In the genomic region with DNA sequence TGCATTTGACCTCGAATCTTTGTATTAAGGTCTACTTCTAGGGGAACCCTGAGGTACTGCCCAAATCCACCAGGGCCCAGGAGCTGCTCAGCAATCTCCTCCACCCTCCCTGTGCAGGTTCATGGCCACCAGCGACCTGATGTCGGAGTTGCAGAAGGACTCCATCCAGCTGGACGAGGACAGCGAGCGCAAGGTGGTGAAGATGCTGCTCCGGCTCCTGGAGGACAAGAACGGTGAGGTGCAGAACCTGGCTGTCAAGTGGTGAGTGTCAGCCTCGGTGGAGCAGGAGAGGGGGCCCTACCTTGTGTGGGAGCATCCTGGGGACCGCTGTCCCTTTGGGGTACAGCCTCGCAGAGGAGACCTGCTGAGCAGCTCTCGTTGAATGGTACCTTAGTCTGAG, we compare ENCODE assay signal across 29 cellular contexts. TPM values are rescaled to one million over a fixed set of nuclear protein-coding genes. Genes with fewer than 3 reads are reported as not detected.
"Had no signal": no experiment of that assay in that cellular context is flagged by ENCODE, and none has a peak within 500 bp of the region (broad histone marks: within the 10 kb centered on the region; RNA-seq: fewer than 3 reads in every experiment).

No MANE protein-coding gene starts in this region.

- H3K27ac ChIP-seq: colonic mucosa, epithelial cell of prostate, esophagus squamous epithelium, gastroesophageal sphincter, heart left ventricle, hepatocyte, lower lobe of right lung had no signal

- H3K9me3 Mint-ChIP-seq: dendritic cell treated with granulocyte-macrophage colony-stimulating factor and Interleukin-4, amounts not matched to agents 40 ng/mL and 50 ng/mL, for 4 days; effector memory CD8-positive, alpha-beta T cell; endodermal cell; immature natural killer cell had no signal

- ATAC-seq: effector memory CD8-positive, alpha-beta T cell; esophagus mucosa; gastroesophageal sphincter; heart left ventricle; left colon; left lobe of liver; left ventricle myocardium superior; lower lobe of right lung had no signal

- H3K4me3 Mint-ChIP-seq: dendritic cell treated with granulocyte-macrophage colony-stimulating factor and Interleukin-4, amounts not matched to agents 40 ng/mL and 50 ng/mL, for 4 days; effector memory CD8-positive, alpha-beta T cell; endodermal cell; immature natural killer cell had no signal

- DNase-seq: colonic mucosa; cortex of kidney; effector CD8-positive, alpha-beta T cell; effector memory CD8-positive, alpha-beta T cell; endodermal cell; erythroblast; esophagus squamous epithelium; foreskin fibroblast; foreskin melanocyte; heart left ventricle; hypothalamus; immature natural killer cell; islet precursor cell; kidney glomerular epithelial cell; left colon; left ventricle myocardium superior; lower lobe of right lung; mesenchymal stem cell; midbrain had no signal

- H3K27ac Mint-ChIP-seq: dendritic cell treated with granulocyte-macrophage colony-stimulating factor and Interleukin-4, amounts not matched to agents 40 ng/mL and 50 ng/mL, for 4 days; effector memory CD8-positive, alpha-beta T cell; endodermal cell; immature natural killer cell had no signal

- H3K9me3 ChIP-seq: colonic mucosa, esophagus squamous epithelium, gastroesophageal sphincter, heart left ventricle, lower lobe of right lung had no signal

- H3K27me3 ChIP-seq: colonic mucosa, esophagus squamous epithelium, gastroesophageal sphincter, heart left ventricle, hepatocyte had no signal

- H3K36me3 Mint-ChIP-seq: immature natural killer cell had no signal

- H3K4me1 Mint-ChIP-seq: endodermal cell, immature natural killer cell had no signal

- H3K4me1 ChIP-seq: colonic mucosa, esophagus squamous epithelium, lower lobe of right lung had no signal

- H3K36me3 ChIP-seq: colonic mucosa, esophagus squamous epithelium had no signal

- H3K4me3 ChIP-seq: colonic mucosa, esophagus squamous epithelium, gastroesophageal sphincter, heart left ventricle, hepatocyte, lower lobe of right lung had no signal

RNA-seq across cellular contexts. Expression of a gene that starts 44.3 kb away (rescaled TPM):
- total RNA-seq: chondrocyte, colonic mucosa, endodermal cell, hepatocyte, kidney, left colon, lung microvascular endothelial cell, mucosa of gallbladder had no signal
